ENCODE assay signal across 8 cellular contexts in genomic region chr1:233394860-233395717, GRCh38.
DNase-seq lines count a peak whose midpoint lies in the region; ATAC-seq, FAIRE-seq and TF ChIP-seq lines count a peak whose summit lies in the region.

No MANE protein-coding gene starts in this region.

- peak; percentile 68 for TF ChIP-seq CTCF in CD4-positive, alpha-beta T cell (IDR thresholded peaks at IDR 0.05)
- peak; percentile 90 for TF ChIP-seq CTCF in astrocyte (IDR thresholded peaks at IDR 0.05; ENCODE audit: insufficient read depth, low read depth, low read length)
- TF ChIP-seq CTCF in hepatocyte (IDR thresholded peaks at IDR 0.05; ENCODE audit: poor library complexity): peak; percentile 94

- peak; percentile 46 for ATAC-seq in CD4-positive, alpha-beta T cell (ENCODE audit: poor library complexity)
- peak; percentile 66 for ATAC-seq in GM18858 (IDR thresholded peaks at IDR 0.05; ENCODE audit: unreplicated experiment)
- peak; percentile 81 for ATAC-seq in HG03521 (IDR thresholded peaks at IDR 0.05; ENCODE audit: unreplicated experiment)
- ATAC-seq in stimulated activated naive CD8-positive, alpha-beta T cell treated with anti-CD3 and anti-CD28 coated beads, Interleukin-15, amount 100 ng/mL, for 72 hours: peak; percentile 82
- no peak for ATAC-seq in HG02970 (IDR thresholded peaks at IDR 0.05; ENCODE audit: low FRiP score, unreplicated experiment)

- H3K79me2 ChIP-seq in astrocyte (ENCODE audit: insufficient read depth, low read length): no peaks in the 10 kb centered on the region
- H3K79me2 ChIP-seq in hepatocyte: no peaks in the 10 kb centered on the region

- H2AFZ ChIP-seq in astrocyte (ENCODE audit: low read depth, low read length) (no peak overlapping the region), hepatocyte (no peak overlapping the region)

- intact Hi-C loops in CD4-positive, alpha-beta T cell (cut with DNase I, micrococcal nuclease): loop anchor here (1.0 to 5.0 kb wide), 2 partner anchors 671 to 672 kb away; no protein-coding TSS in a partner anchor

- H3K27me3 Mint-ChIP-seq in CD4-positive, alpha-beta T cell: peaks cover 48% of the 10 kb centered on the region
- no peaks in the 10 kb centered on the region for H3K27me3 Mint-ChIP-seq in astrocyte (ENCODE audit: low read depth, unreplicated experiment)
- peaks cover 50% of the 10 kb centered on the region for H3K27me3 Mint-ChIP-seq in stimulated activated naive CD8-positive, alpha-beta T cell treated with anti-CD3 and anti-CD28 coated beads, Interleukin-15, amount 100 ng/mL, for 72 hours

- H3K36me3 ChIP-seq in astrocyte (ENCODE audit: insufficient read depth, low read length): no peaks in the 10 kb centered on the region
- H3K36me3 ChIP-seq in hepatocyte (replicated peaks; ENCODE audit: insufficient read depth, low read depth): no peaks in the 10 kb centered on the region

- 69% methylated on average over 13 of the region's 13 CpGs for whole genome bisulfite sequencing in hepatocyte (ENCODE audit: low lambda C conversion rate, missing lambda C conversion rate)

- POLR2A ChIA-PET in CD4-positive, alpha-beta T cell (lab: Charles Lee): no interaction called here

- H3K4me3 Mint-ChIP-seq in CD4-positive, alpha-beta T cell: no peak overlapping the region
- no peak overlapping the region for H3K4me3 Mint-ChIP-seq in astrocyte (ENCODE audit: unreplicated experiment)
- H3K4me3 Mint-ChIP-seq in stimulated activated naive CD8-positive, alpha-beta T cell treated with anti-CD3 and anti-CD28 coated beads, Interleukin-15, amount 100 ng/mL, for 72 hours: no peak overlapping the region

- H3K4me2 ChIP-seq in astrocyte (ENCODE audit: low read length): no peak overlapping the region
- no peak overlapping the region for H3K4me2 ChIP-seq in hepatocyte

- DNase-seq in CD4-positive, alpha-beta T cell: no peak
- peak; percentile 57 for DNase-seq in NCI-H748 (lab: John Stamatoyannopoulos, UW; ENCODE audit: unreplicated experiment)
- DNase-seq in astrocyte (ENCODE audit: low read depth): peak; percentile 33
- peak; percentile 78 for DNase-seq in hepatocyte (ENCODE audit: low spot score)
- peak; percentile 13 for DNase-seq in stimulated activated naive CD8-positive, alpha-beta T cell treated with anti-CD3 and anti-CD28 coated beads, Interleukin-15, amount 100 ng/mL, for 72 hours

- no peaks in the 10 kb centered on the region for H3K4me1 Mint-ChIP-seq in CD4-positive, alpha-beta T cell (ENCODE audit: low read depth)
- no peaks in the 10 kb centered on the region for H3K4me1 Mint-ChIP-seq in astrocyte (ENCODE audit: low read depth, unreplicated experiment)
- no peaks in the 10 kb centered on the region for H3K4me1 Mint-ChIP-seq in stimulated activated naive CD8-positive, alpha-beta T cell treated with anti-CD3 and anti-CD28 coated beads, Interleukin-15, amount 100 ng/mL, for 72 hours

- CTCF ChIA-PET in CD4-positive, alpha-beta T cell (lab: Charles Lee): no interaction called here

- peaks cover 8% of the 10 kb centered on the region for H3K27me3 ChIP-seq in CD4-positive, alpha-beta T cell (ENCODE audit: control insufficient read depth, insufficient read depth, low read length)
- H3K27me3 ChIP-seq in astrocyte (ENCODE audit: insufficient read depth, low read length) (no peaks in the 10 kb centered on the region), hepatocyte (no peaks in the 10 kb centered on the region)

- H3K4me3 ChIP-seq in astrocyte (ENCODE audit: insufficient read depth, low read depth, low read length) (no peak overlapping the region), hepatocyte (no peak overlapping the region)

- H3K9me2 ChIP-seq in hepatocyte (replicated peaks; ENCODE audit: insufficient read depth): no peaks in the 10 kb centered on the region

- no peaks in the 10 kb centered on the region for H3K36me3 Mint-ChIP-seq in CD4-positive, alpha-beta T cell (ENCODE audit: low read depth)
- no peaks in the 10 kb centered on the region for H3K36me3 Mint-ChIP-seq in astrocyte (ENCODE audit: low read depth, unreplicated experiment)

- no peaks in the 10 kb centered on the region for H4K20me1 ChIP-seq in astrocyte (ENCODE audit: insufficient read depth, low read length)
- H4K20me1 ChIP-seq in hepatocyte (ENCODE audit: insufficient read depth, poor library complexity, severe bottlenecking): no peaks in the 10 kb centered on the region

- no peak overlapping the region for H3K9ac ChIP-seq in astrocyte (ENCODE audit: low read length)

- H3K27ac Mint-ChIP-seq in CD4-positive, alpha-beta T cell: no peak overlapping the region
- no peak overlapping the region for H3K27ac Mint-ChIP-seq in astrocyte (ENCODE audit: unreplicated experiment)
- no peak overlapping the region for H3K27ac Mint-ChIP-seq in stimulated activated naive CD8-positive, alpha-beta T cell treated with anti-CD3 and anti-CD28 coated beads, Interleukin-15, amount 100 ng/mL, for 72 hours

- no peaks in the 10 kb centered on the region for H3K9me3 Mint-ChIP-seq in CD4-positive, alpha-beta T cell
- no peaks in the 10 kb centered on the region for H3K9me3 Mint-ChIP-seq in astrocyte (ENCODE audit: unreplicated experiment)
- no peaks in the 10 kb centered on the region for H3K9me3 Mint-ChIP-seq in stimulated activated naive CD8-positive, alpha-beta T cell treated with anti-CD3 and anti-CD28 coated beads, Interleukin-15, amount 100 ng/mL, for 72 hours

- FAIRE-seq in astrocyte (lab: Jason Lieb, UNC): no peak

- H3K27ac ChIP-seq in CD4-positive, alpha-beta T cell (ENCODE audit: low read depth, low read length): no peak overlapping the region
- H3K27ac ChIP-seq in astrocyte (ENCODE audit: low read depth, low read length) (no peak overlapping the region), hepatocyte (no peak overlapping the region)

- H3K4me1 ChIP-seq in astrocyte (ENCODE audit: insufficient read depth, low read length) (no peaks in the 10 kb centered on the region), hepatocyte (ENCODE audit: insufficient read depth) (peaks cover 9% of the 10 kb centered on the region)

- H3K9me3 ChIP-seq in CD4-positive, alpha-beta T cell (ENCODE audit: control insufficient read depth, low read length): no peaks in the 10 kb centered on the region
- no peaks in the 10 kb centered on the region for H3K9me3 ChIP-seq in astrocyte (ENCODE audit: insufficient read depth, low read depth, low read length)
- H3K9me3 ChIP-seq in hepatocyte (ENCODE audit: low read depth): no peaks in the 10 kb centered on the region

Comparison
In these comparisons a context has a peak if more than half of its experiments do, and no peak if none do; other contexts are left out.
1. DNase-seq: peak in NCI-H748 (single experiment), astrocyte (single experiment), hepatocyte (single experiment) and stimulated activated naive CD8-positive, alpha-beta T cell treated with anti-CD3 and anti-CD28 coated beads, Interleukin-15, amount 100 ng/mL, for 72 hours (2 of 2); none in CD4-positive, alpha-beta T cell (0 of 10).
2. Peak in every context shown above with its lines, with median percentiles within 50 percentile points of each other: CTCF ChIP-seq.